Comparison of ENCODE assay signal across 8 cellular contexts in genomic region chr17:8189711-8190477, GRCh38. TPM values are rescaled to one million over a fixed set of nuclear protein-coding genes. Genes with fewer than 3 reads are reported as not detected.
DNase-seq lines count a peak whose midpoint lies in the region; TF ChIP-seq lines count a peak whose summit lies in the region.

TSS of gene BORCS6 (minus strand) at chr17:8190180. CDS start at chr17:8190140, 40 bp downstream.

- H3K36me3 ChIP-seq in H7 (replicated peaks; ENCODE audit: control insufficient read depth, insufficient read depth, low read length) (no peaks in the 10 kb centered on the region), MG63 (no peaks in the 10 kb centered on the region; the same call in 1 of the 2 replicates), neural progenitor cell (no peaks in the 10 kb centered on the region)

- no peaks in the 10 kb centered on the region for H3K79me2 ChIP-seq in neural progenitor cell (ENCODE audit: low read depth)

- H3K27ac ChIP-seq in neural progenitor cell: no peak within 1 kb of the TSS

- H3K4me3 Mint-ChIP-seq in neural progenitor cell: no peak within 1 kb of the TSS

- H3K4me3 ChIP-seq in H7 (ENCODE audit: insufficient read depth, low read depth, low read length): peak within 1 kb of the TSS; percentile 83
- peak within 1 kb of the TSS; percentile 98 for H3K4me3 ChIP-seq in MG63
- H3K4me3 ChIP-seq in fibroblast of villous mesenchyme (ENCODE audit: low read depth, low read length): peak within 1 kb of the TSS; percentile 81
- H3K4me3 ChIP-seq in neural progenitor cell: peak within 1 kb of the TSS; percentile 75

- H3F3A ChIP-seq in neural progenitor cell (ENCODE audit: low read depth): peaks cover 47% of the 10 kb centered on the region

- peaks cover 15% of the 10 kb centered on the region for H3K4me1 Mint-ChIP-seq in neural progenitor cell

- H4K20me1 ChIP-seq in neural progenitor cell (ENCODE audit: low read depth): peaks cover 15% of the 10 kb centered on the region

- H3K27me3 Mint-ChIP-seq in neural progenitor cell (ENCODE audit: insufficient read depth, low read depth): peaks cover 3% of the 10 kb centered on the region

- H3K9ac ChIP-seq in neural progenitor cell: no peak within 1 kb of the TSS

- H3K9me3 ChIP-seq in MG63 (no peaks in the 10 kb centered on the region), neural progenitor cell (ENCODE audit: low read depth) (no peaks in the 10 kb centered on the region)

- no peaks in the 10 kb centered on the region for H3K9me3 Mint-ChIP-seq in neural progenitor cell

- peak; percentile 99 for DNase-seq in ELR (ENCODE audit: low read depth)
- peak; percentile 95 for DNase-seq in H7
- peak; percentile 100 for DNase-seq in MG63
- peak; percentile 99 for DNase-seq in SHP77 treated with DMSO at 0.1 percent for 48 hours (lab: John Stamatoyannopoulos, UW)
- DNase-seq in activated gamma-delta T cell (lab: John Stamatoyannopoulos, UW): peak; percentile 77
- peak; percentile 99 for DNase-seq in fibroblast of villous mesenchyme (ENCODE audit: low read depth)
- DNase-seq in neural progenitor cell (ENCODE audit: low spot score): peak; percentile 98
- peak; percentile 99 for DNase-seq in stromal cell of bone marrow (ENCODE audit: low read depth)

- TF ChIP-seq CTCF in fibroblast of villous mesenchyme (IDR thresholded peaks at IDR 0.05; ENCODE audit: insufficient read depth, low read depth, low read length) (peak; percentile 18), neural progenitor cell (IDR thresholded peaks at IDR 0.05) (no peak)

- H3K27me3 ChIP-seq in H7 (ENCODE audit: control insufficient read depth, insufficient read depth, low read length) (peaks cover 19% of the 10 kb centered on the region), MG63 (no peaks in the 10 kb centered on the region), neural progenitor cell (peaks cover 21% of the 10 kb centered on the region)

- H2AFZ ChIP-seq in neural progenitor cell (replicated peaks): peak within 1 kb of the TSS; percentile 74

- peak within 1 kb of the TSS; percentile 79 for H3K4me2 ChIP-seq in neural progenitor cell

- no peaks in the 10 kb centered on the region for H3K36me3 Mint-ChIP-seq in neural progenitor cell

- H3K4me1 ChIP-seq in neural progenitor cell: peaks cover 10% of the 10 kb centered on the region

- no peak within 1 kb of the TSS for H3K27ac Mint-ChIP-seq in neural progenitor cell

RNA-seq across cellular contexts. Expression of gene BORCS6, which starts in this region (rescaled TPM):
- 9.9 and 10.7 TPM in 2 replicates for total RNA-seq in H7 (2014; rRNA removed; shearing (Covaris generic))
- 8.6 and 17.3 TPM in 2 replicates for total RNA-seq in MG63 (2014; rRNA removed; shearing (Covaris generic); ENCODE audit: low replicate concordance)
- 6.0 and 8.4 TPM in 2 replicates for total RNA-seq in fibroblast of villous mesenchyme
- total RNA-seq in neural progenitor cell (ENCODE audit: low replicate concordance): 0.71 and 4.1 TPM in 2 replicates
